In genomic region chr2:23499419-23499818, GRCh38 we compare ENCODE assay signal across 21 cellular contexts.
DNase-seq lines count a peak whose midpoint lies in the region; ATAC-seq, FAIRE-seq and TF ChIP-seq lines count a peak whose summit lies in the region.
"Had no signal": no experiment of that assay in that cellular context is flagged by ENCODE, and none has a peak within 500 bp of the region (broad histone marks: within the 10 kb centered on the region; RNA-seq: fewer than 3 reads in every experiment).

No MANE protein-coding gene starts in this region.

- H3K4me3 ChIP-seq in ascending aorta, result no peak overlapping the region
- H3K4me3 ChIP-seq in heart left ventricle, result no peak overlapping the region
- H3K4me3 ChIP-seq in upper lobe of right lung, result no peak overlapping the region
- H3K4me3 ChIP-seq: dorsolateral prefrontal cortex, stomach had no signal

- H3K9me3 ChIP-seq in ascending aorta (no peaks in the 10 kb centered on the region), heart left ventricle (no peaks in the 10 kb centered on the region), upper lobe of right lung (no peaks in the 10 kb centered on the region)
- H3K9me3 ChIP-seq: stomach had no signal

- intact Hi-C loops in ascending aorta (cut with DNase I) (loop anchor here (5.0 kb wide), 1 partner anchor 87 kb away; no protein-coding TSS in a partner anchor), heart left ventricle (cut with DNase I) (no loop called here), sciatic nerve (cut with DNase I) (no loop called here), upper lobe of right lung (cut with DNase I) (no loop called here)

- H3K27ac ChIP-seq in ascending aorta (peak overlapping the region; percentile 51 to 66), heart left ventricle (peak overlapping the region in 7 of 12 donors; percentile 27 to 61 (median 45)), upper lobe of right lung (peak overlapping the region; percentile 60)

- H3K36me3 ChIP-seq in ascending aorta (no peaks in the 10 kb centered on the region), heart left ventricle (no peaks in the 10 kb centered on the region), upper lobe of right lung (no peaks in the 10 kb centered on the region)
- H3K36me3 ChIP-seq: stomach had no signal

- 76 to 89% (median 87%) methylated on average over 7 of the region's 7 CpGs for WGBS in heart left ventricle, 4 donors

- H3K27me3 ChIP-seq in ascending aorta (no peaks in the 10 kb centered on the region), heart left ventricle (peaks cover 0 to 4% (median 0%) of the 10 kb centered on the region in 9 donors), upper lobe of right lung (no peaks in the 10 kb centered on the region)
- H3K27me3 ChIP-seq: dorsolateral prefrontal cortex had no signal

- no peak for FAIRE-seq in H54 (lab: Jason Lieb, UNC)
- FAIRE-seq: D721Med, GM18507, RCC 7860, small intestine had no signal

- H3K4me1 ChIP-seq in ascending aorta, result peaks cover 21 to 48% of the 10 kb centered on the region in 2 donors
- peaks cover 0 to 77% (median 12%) of the 10 kb centered on the region in 12 donors for H3K4me1 ChIP-seq in heart left ventricle
- peaks cover 20% of the 10 kb centered on the region for H3K4me1 ChIP-seq in upper lobe of right lung

- TF ChIP-seq CTCF in ascending aorta (IDR thresholded peaks at IDR 0.05) (no peak), heart left ventricle (IDR thresholded peaks at IDR 0.05) (no peak), upper lobe of right lung (IDR thresholded peaks at IDR 0.05) (no peak)

- TF ChIP-seq POLR2A in heart left ventricle (IDR thresholded peaks at IDR 0.05) (no peak), H54 (IDR thresholded peaks at IDR 0.05; ENCODE audit: low read depth, low read length) (no peak)

- ATAC-seq in heart left ventricle (peak in 3 of 4 donors; percentile 13 to 58 (median 43)), sciatic nerve (peak; percentile 48), upper lobe of right lung (no peak), HG02763 (IDR thresholded peaks at IDR 0.05; ENCODE audit: unreplicated experiment) (no peak)
- ATAC-seq: activated CD8-positive, alpha-beta T cell treated with anti-CD3 and anti-CD28 coated beads for 36 hours had no signal

- DNase-seq in ascending aorta (ENCODE audit: low spot score in 2 of 2) (no peak), heart left ventricle (no peak), sciatic nerve (ENCODE audit: low spot score) (no peak), upper lobe of right lung (no peak), H54 (ENCODE audit: insufficient read length, low spot score) (no peak), NCI-H2171 treated with DMSO at 0.1 percent for 48 hours (lab: John Stamatoyannopoulos, UW) (no peak)
- DNase-seq: activated CD8-positive, alpha-beta T cell treated with anti-CD3 and anti-CD28 coated beads for 36 hours; CD4-positive, CD25-positive, alpha-beta regulatory T cell; cerebellar nuclear complex; dorsolateral prefrontal cortex; H9; NCI-H187; NCI-H69; small intestine; stimulated activated CD4-positive, alpha-beta T cell treated with anti-CD3 and anti-CD28 coated beads, Interleukin-1b, Interleukin-23, amount 100 ng/mL, for 48 hours; stimulated activated CD8-positive, alpha-beta memory T cell treated with anti-CD3 and anti-CD28 coated beads, Interleukin-4, amount 100 ng/mL, for 48 hours; stomach had no signal

Comparison
In these comparisons a context has a peak if more than half of its experiments do, and no peak if none do; other contexts are left out.
1. ATAC-seq: peak in heart left ventricle (3 of 4) and sciatic nerve (single experiment); none in upper lobe of right lung (single experiment) and HG02763 (single experiment).
2. Peak in every context shown above with its lines, with median percentiles within 50 percentile points of each other: H3K27ac ChIP-seq.